8 cellular contexts compared by ENCODE assay signal in genomic region chrX:40094900-40095587, GRCh38. TPM values are rescaled to one million over a fixed set of nuclear protein-coding genes. Genes with fewer than 3 reads are reported as not detected.
DNase-seq lines count a peak whose midpoint lies in the region; ATAC-seq and TF ChIP-seq lines count a peak whose summit lies in the region.

No MANE protein-coding gene starts in this region.

- peaks cover 55% of the 10 kb centered on the region for H4K20me1 ChIP-seq in OCI-LY3 (ENCODE audit: insufficient read depth, low read length)

- H3K36me3 Mint-ChIP-seq in endodermal cell (ENCODE audit: low read depth): no peaks in the 10 kb centered on the region

- H3K27ac Mint-ChIP-seq in endodermal cell: no peak overlapping the region

- H3K4ac ChIP-seq in neuronal stem cell (ENCODE audit: low read length): no peak overlapping the region

- no peak overlapping the region for H3K18ac ChIP-seq in neuronal stem cell (ENCODE audit: low read length)

- WGBS in endodermal cell (ENCODE audit: insufficient coverage in 1 of 2, insufficient read length in 1 of 2), 2 experiments: 0 to 1% methylated on average over 4 to 34 of the region's 34 CpGs
- WGBS in neuronal stem cell (ENCODE audit: extremely low coverage in 2 of 2, insufficient read length in 2 of 2, insufficient replicate concordance in 1 of 2), 2 donors: no CpG with 5 or more reads among the region's 34 CpGs

- H2AFZ ChIP-seq in OCI-LY3 (ENCODE audit: low read depth, low read length): no peak overlapping the region
- no peak overlapping the region for H2AFZ ChIP-seq in neuronal stem cell (ENCODE audit: low read length)

- peaks cover 39% of the 10 kb centered on the region for H3K4me1 Mint-ChIP-seq in endodermal cell

- H3K4me3 ChIP-seq in OCI-LY3 (ENCODE audit: low read length) (peak overlapping the region; percentile 95), endodermal cell (ENCODE audit: low read length) (peak overlapping the region; percentile 87), neuronal stem cell (ENCODE audit: low read length in 2 of 2) (peak overlapping the region; percentile 60 to 64)

- H3K9me3 Mint-ChIP-seq in endodermal cell: peaks cover 13% of the 10 kb centered on the region

- H3K4me2 ChIP-seq in OCI-LY3 (ENCODE audit: low read length) (peak overlapping the region; percentile 85), neuronal stem cell (ENCODE audit: insufficient read depth, low read length, poor library complexity, severe bottlenecking) (peak overlapping the region; percentile 66)

- H3K27ac ChIP-seq in OCI-LY3 (ENCODE audit: low read length) (peak overlapping the region; percentile 72), endodermal cell (ENCODE audit: low read depth, low read length) (no peak overlapping the region), neuronal stem cell (replicated peaks; ENCODE audit: low read length) (no peak overlapping the region)

- peaks cover 63% of the 10 kb centered on the region for H3K27me3 Mint-ChIP-seq in endodermal cell (ENCODE audit: insufficient read depth)

- no peak for TF ChIP-seq CTCF in OCI-LY3 (IDR thresholded peaks at IDR 0.05; ENCODE audit: low read depth, low read length)
- TF ChIP-seq CTCF in endodermal cell (conservative IDR thresholded peaks at IDR 0.05): no peak

- no peak overlapping the region for H3K23ac ChIP-seq in neuronal stem cell (ENCODE audit: low read depth, low read length, poor library complexity)

- H3K79me2 ChIP-seq in OCI-LY3 (ENCODE audit: low read length): peaks cover 72% of the 10 kb centered on the region

- peaks cover 10% of the 10 kb centered on the region for H3K36me3 ChIP-seq in OCI-LY3 (replicated peaks; ENCODE audit: low read depth, low read length)
- H3K36me3 ChIP-seq in endodermal cell (ENCODE audit: control insufficient read depth, insufficient read depth, low read length): no peaks in the 10 kb centered on the region
- no peaks in the 10 kb centered on the region for H3K36me3 ChIP-seq in neuronal stem cell (replicated peaks in 1 of 2; ENCODE audit: control insufficient read depth in 2 of 2, insufficient read depth in 2 of 2, low read length in 2 of 2)

- peaks cover 3% of the 10 kb centered on the region for H3K79me1 ChIP-seq in neuronal stem cell (ENCODE audit: low read depth, low read length)

- no peak overlapping the region for H4K91ac ChIP-seq in neuronal stem cell (ENCODE audit: low read depth, low read length, poor library complexity)

- H2BK15ac ChIP-seq in neuronal stem cell (ENCODE audit: low read length): no peak overlapping the region

- no peak overlapping the region for H2BK120ac ChIP-seq in neuronal stem cell (ENCODE audit: low read depth, low read length)

- peak overlapping the region; percentile 74 for H3K4me3 Mint-ChIP-seq in endodermal cell

- no peaks in the 10 kb centered on the region for H3K9me3 ChIP-seq in OCI-LY3 (ENCODE audit: insufficient read depth, low read length)
- H3K9me3 ChIP-seq in endodermal cell (ENCODE audit: control insufficient read depth, low read length): no peaks in the 10 kb centered on the region
- H3K9me3 ChIP-seq in neuronal stem cell (replicated peaks in 1 of 2; ENCODE audit: control insufficient read depth in 2 of 2, insufficient read depth in 1 of 2, low read depth in 1 of 2, low read length in 2 of 2): no peaks in the 10 kb centered on the region

- H3K9ac ChIP-seq in OCI-LY3 (ENCODE audit: low read length) (peak overlapping the region; percentile 89), endodermal cell (ENCODE audit: extremely low read depth, low read length, poor library complexity, severe bottlenecking) (peak overlapping the region; percentile 38), neuronal stem cell (ENCODE audit: low read depth, low read length, poor library complexity) (no peak overlapping the region)

- no peaks in the 10 kb centered on the region for H3K27me3 ChIP-seq in OCI-LY3 (ENCODE audit: low read depth, low read length)
- H3K27me3 ChIP-seq in endodermal cell (ENCODE audit: control insufficient read depth, insufficient read depth, low read length, poor library complexity, severe bottlenecking): no peaks in the 10 kb centered on the region
- H3K27me3 ChIP-seq in neuronal stem cell (ENCODE audit: control insufficient read depth in 3 of 3, insufficient read depth in 3 of 3, low read depth in 1 of 3, low read length in 3 of 3): peaks cover 0 to 26% (median 0%) of the 10 kb centered on the region in 3 experiments

- no peak overlapping the region for H2BK5ac ChIP-seq in neuronal stem cell (ENCODE audit: low read length)

- H3K14ac ChIP-seq in neuronal stem cell (ENCODE audit: low read length): no peak overlapping the region

- DNase-seq in Daoy (ENCODE audit: low read depth) (peak; percentile 35), endodermal cell (peak; percentile 67), neuronal stem cell (ENCODE audit: low spot score) (no peak), epidermal melanocyte (ENCODE audit: insufficient read length, low spot score) (no peak)
- no peak for DNase-seq in effector CD8-positive, alpha-beta T cell (lab: John Stamatoyannopoulos, UW)
- DNase-seq in stimulated activated CD4-positive, alpha-beta T cell treated with anti-CD3 and anti-CD28 coated beads, Interleukin-1b, Interleukin-23, amount 100 ng/mL, for 48 hours: no peak

- H2AK5ac ChIP-seq in neuronal stem cell (ENCODE audit: low read depth, low read length): no peak overlapping the region

- no peak overlapping the region for H2BK12ac ChIP-seq in neuronal stem cell (ENCODE audit: low read length)

- no peak overlapping the region for H4K8ac ChIP-seq in neuronal stem cell (ENCODE audit: low read depth, low read length)

- H3K4me1 ChIP-seq in OCI-LY3 (ENCODE audit: low read length): peaks cover 19% of the 10 kb centered on the region
- no peaks in the 10 kb centered on the region for H3K4me1 ChIP-seq in endodermal cell (ENCODE audit: control insufficient read depth, insufficient read depth, low read length)
- H3K4me1 ChIP-seq in neuronal stem cell (ENCODE audit: control insufficient read depth in 2 of 2, insufficient read depth in 1 of 2, low read depth in 1 of 2, low read length in 2 of 2): peaks cover 6 to 16% of the 10 kb centered on the region in 2 donors

- no peak for ATAC-seq in HG03139 (IDR thresholded peaks at IDR 0.05; ENCODE audit: unreplicated experiment)

RNA-seq across cellular contexts. Expression of gene BCOR, which starts 2.7 kb away (rescaled TPM):
- 35.5 and 36.6 TPM in 2 replicates for total RNA-seq in Daoy (2014; rRNA removed; shearing (Covaris generic))
- total RNA-seq in endodermal cell: 10 to 100 TPM; 31.3 to 37.9 TPM
- polyA plus RNA-seq in endodermal cell (2013, experiment 1 of 2): 31.8 TPM
- 30.2 TPM for polyA plus RNA-seq in endodermal cell (2013, experiment 2 of 2)
- 5.4 TPM for polyA plus RNA-seq in neuronal stem cell (2013, experiment 1 of 2)
- polyA plus RNA-seq in neuronal stem cell (2013, experiment 2 of 2): 5.2 TPM

Comparison
In these comparisons a context has a peak if more than half of its experiments do, and no peak if none do; other contexts are left out.
1. DNase-seq: peak in Daoy (single experiment) and endodermal cell (single experiment); none in neuronal stem cell (single experiment), epidermal melanocyte (single experiment), effector CD8-positive, alpha-beta T cell (single experiment) and stimulated activated CD4-positive, alpha-beta T cell treated with anti-CD3 and anti-CD28 coated beads, Interleukin-1b, Interleukin-23, amount 100 ng/mL, for 48 hours (single experiment).
2. Peak in every context shown above with its lines, with median percentiles within 50 percentile points of each other: H3K4me3 ChIP-seq.